In genomic region chr6:19492631-19493030, GRCh38 we compare ENCODE assay signal across 21 cellular contexts.
DNase-seq lines count a peak whose midpoint lies in the region; ATAC-seq and TF ChIP-seq lines count a peak whose summit lies in the region.
"Had no signal": no experiment of that assay in that cellular context is flagged by ENCODE, and none has a peak within 500 bp of the region (broad histone marks: within the 10 kb centered on the region; RNA-seq: fewer than 3 reads in every experiment).

No MANE protein-coding gene starts in this region.

- no peaks in the 10 kb centered on the region for H3K9me3 ChIP-seq in effector memory CD4-positive, alpha-beta T cell (ENCODE audit: control insufficient read depth, low read length)

- H3K9me3 Mint-ChIP-seq in nephron = peaks cover 10% of the 10 kb centered on the region
- no peaks in the 10 kb centered on the region for H3K9me3 Mint-ChIP-seq in activated CD8-positive, alpha-beta T cell treated with anti-CD3 and anti-CD28 coated beads, Interleukin-2, amount 10 ng/mL, durations not matched to agents 7 days and 5 days (ENCODE audit: insufficient read depth)

- no peaks in the 10 kb centered on the region for H3K4me1 ChIP-seq in effector memory CD4-positive, alpha-beta T cell (ENCODE audit: control insufficient read depth, insufficient read depth, low read length, poor library complexity, severe bottlenecking)
- H3K4me1 ChIP-seq: parathyroid adenoma had no signal

- H3K27me3 Mint-ChIP-seq in nephron (ENCODE audit: low read depth) = no peaks in the 10 kb centered on the region
- no peaks in the 10 kb centered on the region for H3K27me3 Mint-ChIP-seq in activated CD8-positive, alpha-beta T cell treated with anti-CD3 and anti-CD28 coated beads, Interleukin-2, amount 10 ng/mL, durations not matched to agents 7 days and 5 days (ENCODE audit: low read depth)
- H3K27me3 Mint-ChIP-seq: activated CD4-positive, alpha-beta memory T cell treated with anti-CD3 and anti-CD28 coated beads, Interleukin-2, amount 10 ng/mL, durations not matched to agents 7 days and 5 days; IgD-negative memory B cell had no signal

- H3K4me1 Mint-ChIP-seq in nephron = peaks cover 4% of the 10 kb centered on the region
- H3K4me1 Mint-ChIP-seq in activated CD8-positive, alpha-beta T cell treated with anti-CD3 and anti-CD28 coated beads, Interleukin-2, amount 10 ng/mL, durations not matched to agents 7 days and 5 days (ENCODE audit: low read depth) = no peaks in the 10 kb centered on the region
- H3K4me1 Mint-ChIP-seq: activated CD4-positive, alpha-beta memory T cell treated with anti-CD3 and anti-CD28 coated beads, Interleukin-2, amount 10 ng/mL, durations not matched to agents 7 days and 5 days; IgD-negative memory B cell had no signal

- TF ChIP-seq CTCF in nephron (IDR thresholded peaks at IDR 0.05; ENCODE audit: unreplicated experiment in 3 of 3) = no peak

- H3K4me3 Mint-ChIP-seq in nephron = no peak overlapping the region
- no peak overlapping the region for H3K4me3 Mint-ChIP-seq in activated CD8-positive, alpha-beta T cell treated with anti-CD3 and anti-CD28 coated beads, Interleukin-2, amount 10 ng/mL, durations not matched to agents 7 days and 5 days
- H3K4me3 Mint-ChIP-seq: activated CD4-positive, alpha-beta memory T cell treated with anti-CD3 and anti-CD28 coated beads, Interleukin-2, amount 10 ng/mL, durations not matched to agents 7 days and 5 days; IgD-negative memory B cell; T-helper 1 cell treated with Interleukin-12 subunit alpha and Interleukin-12 subunit beta and Interleukin-4 antibody, amounts not matched to agents 30 μg/mL and 1 μg/mL, for 36 hours had no signal

- H3K36me3 ChIP-seq in effector memory CD4-positive, alpha-beta T cell (ENCODE audit: control insufficient read depth, insufficient read depth, low read length) = no peaks in the 10 kb centered on the region

- CTCF ChIA-PET in activated CD8-positive, alpha-beta T cell treated with anti-CD3 and anti-CD28 coated beads, Interleukin-2, amount 10 ng/mL, durations not matched to agents 7 days and 5 days (lab: Charles Lee) = no interaction called here

- POLR2A ChIA-PET in activated CD8-positive, alpha-beta T cell treated with anti-CD3 and anti-CD28 coated beads, Interleukin-2, amount 10 ng/mL, durations not matched to agents 7 days and 5 days (lab: Charles Lee) = no interaction called here

- ATAC-seq in activated CD8-positive, alpha-beta T cell treated with anti-CD3 and anti-CD28 coated beads, Interleukin-2, amount 10 ng/mL, durations not matched to agents 7 days and 5 days = no peak
- ATAC-seq: activated naive CD4-positive, alpha-beta T cell treated with anti-CD3 and anti-CD28 coated beads, Interleukin-2, amount 50 U/mL, for 72 hours; HCT116 had no signal

- DNase-seq in DMS53 treated with DMSO at 0.1 percent for 48 hours (lab: John Stamatoyannopoulos, UW; ENCODE audit: unreplicated experiment) = peak; percentile 33
- peak; percentile 43 for DNase-seq in NCI-H2029 treated with DMSO at 0.1 percent for 48 hours (lab: John Stamatoyannopoulos, UW)
- peak; percentile 12 for DNase-seq in cerebellum (ENCODE audit: low spot score)
- DNase-seq in effector memory CD4-positive, alpha-beta T cell = no peak
- no peak for DNase-seq in occipital lobe (lab: John Stamatoyannopoulos, UW)
- no peak for DNase-seq in activated CD8-positive, alpha-beta T cell treated with anti-CD3 and anti-CD28 coated beads, Interleukin-2, amount 10 ng/mL, durations not matched to agents 7 days and 5 days
- no peak for DNase-seq in NOMO-1 treated with dmso at 0.1 percent for 144 hours (lab: John Stamatoyannopoulos, UW; ENCODE audit: unreplicated experiment)
- DNase-seq: activated CD4-positive, alpha-beta memory T cell treated with anti-CD3 and anti-CD28 coated beads, Interleukin-2, amount 10 ng/mL, durations not matched to agents 7 days and 5 days; dermis blood vessel endothelial cell; glutamatergic neuron; SHP77; stimulated activated CD4-positive, alpha-beta T cell treated with anti-CD3 and anti-CD28 coated beads, Interleukin-4, amount 100 ng/mL, for 24 hours had no signal

- no peak overlapping the region for H3K4me3 ChIP-seq in effector memory CD4-positive, alpha-beta T cell (ENCODE audit: insufficient read depth, low read depth, low read length, poor library complexity, severe bottlenecking)
- H3K4me3 ChIP-seq: lung, skin epidermis had no signal

- H3K27ac ChIP-seq in effector memory CD4-positive, alpha-beta T cell (ENCODE audit: insufficient read depth, low read length, poor library complexity, severe bottlenecking) = no peak overlapping the region
- H3K27ac ChIP-seq: parathyroid adenoma, skin epidermis, VCaP had no signal

- no peaks in the 10 kb centered on the region for H3K27me3 ChIP-seq in effector memory CD4-positive, alpha-beta T cell (replicated peaks; ENCODE audit: control insufficient read depth, insufficient read depth, low read length, poor library complexity, severe bottlenecking)

- H3K36me3 Mint-ChIP-seq in nephron (ENCODE audit: low read depth) = peaks cover 7% of the 10 kb centered on the region
- H3K36me3 Mint-ChIP-seq in activated CD8-positive, alpha-beta T cell treated with anti-CD3 and anti-CD28 coated beads, Interleukin-2, amount 10 ng/mL, durations not matched to agents 7 days and 5 days (ENCODE audit: low read depth) = no peaks in the 10 kb centered on the region

- peak overlapping the region; percentile 24 to 73 (median 61) for H3K27ac Mint-ChIP-seq in nephron
- no peak overlapping the region for H3K27ac Mint-ChIP-seq in activated CD8-positive, alpha-beta T cell treated with anti-CD3 and anti-CD28 coated beads, Interleukin-2, amount 10 ng/mL, durations not matched to agents 7 days and 5 days
- H3K27ac Mint-ChIP-seq: activated CD4-positive, alpha-beta memory T cell treated with anti-CD3 and anti-CD28 coated beads, Interleukin-2, amount 10 ng/mL, durations not matched to agents 7 days and 5 days; activated naive CD4-positive, alpha-beta T cell treated with anti-CD3 and anti-CD28 coated beads, Interleukin-2, amount 50 U/mL, for 72 hours; IgD-negative memory B cell; T-helper 1 cell treated with Interleukin-12 subunit alpha and Interleukin-12 subunit beta and Interleukin-4 antibody, amounts not matched to agents 30 μg/mL and 1 μg/mL, for 36 hours had no signal

Comparison
In these comparisons a context has a peak if more than half of its experiments do, and no peak if none do; other contexts are left out.
1. DNase-seq: peak in DMS53 treated with DMSO at 0.1 percent for 48 hours (single experiment), NCI-H2029 treated with DMSO at 0.1 percent for 48 hours (single experiment) and cerebellum (single experiment); none in effector memory CD4-positive, alpha-beta T cell (0 of 3), occipital lobe (single experiment), activated CD8-positive, alpha-beta T cell treated with anti-CD3 and anti-CD28 coated beads, Interleukin-2, amount 10 ng/mL, durations not matched to agents 7 days and 5 days (single experiment) and NOMO-1 treated with dmso at 0.1 percent for 144 hours (single experiment).